ENCODE assay signal across 8 cellular contexts in the genomic region with DNA sequence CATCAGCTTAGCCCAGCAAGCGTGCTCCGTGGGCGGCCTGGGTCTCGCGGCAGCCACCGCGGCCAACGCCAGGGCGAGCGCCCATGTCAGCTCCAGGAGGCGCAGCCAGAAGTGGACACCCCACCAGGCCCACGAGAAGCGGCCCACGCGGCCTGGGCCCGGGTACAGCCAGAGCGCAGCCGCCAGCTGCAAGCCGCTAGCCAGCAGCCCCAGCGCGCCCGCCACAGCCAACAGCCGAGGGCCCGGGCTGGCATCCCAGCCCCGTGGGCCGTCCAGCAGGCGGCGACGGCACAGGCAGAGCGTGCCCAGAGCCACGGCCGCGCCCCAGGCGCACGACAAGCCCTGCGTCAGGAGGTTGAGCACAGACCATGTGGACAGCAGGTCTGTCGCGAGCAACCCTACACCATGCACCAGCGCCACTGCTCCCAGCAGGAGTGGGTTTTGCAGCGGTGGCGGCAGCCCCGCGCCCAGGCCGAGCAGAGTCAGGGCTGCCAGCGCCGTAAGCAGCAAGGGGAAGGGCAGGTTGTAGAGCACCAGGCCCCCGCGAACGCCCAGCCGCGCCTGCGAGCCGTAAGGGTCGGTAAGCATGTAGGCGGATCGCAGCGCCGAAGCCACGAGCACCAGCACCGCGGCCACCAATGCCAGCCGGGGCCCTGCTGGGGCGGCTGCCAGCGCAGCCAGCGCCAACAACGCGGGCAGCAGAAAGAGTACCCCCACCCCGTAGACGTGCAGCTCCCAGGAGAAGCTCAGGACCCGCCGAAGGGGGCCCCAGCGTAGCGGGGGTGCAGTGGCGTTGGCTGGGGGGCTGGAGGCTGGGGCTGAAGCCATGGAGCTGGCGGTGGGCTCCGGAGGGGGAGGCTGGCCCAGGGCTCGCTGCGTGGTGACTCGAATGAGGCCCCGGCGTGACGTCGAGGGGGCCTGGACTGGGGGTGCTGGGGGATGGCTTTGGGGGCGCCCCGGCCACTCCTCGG. TPM values are rescaled to one million over a fixed set of nuclear protein-coding genes. Genes with fewer than 3 reads are reported as not detected.
A peak's percentile ranks its signal among the peaks of the same experiment; 100 is the strongest.
DNase-seq lines count a peak whose midpoint lies in the region; ATAC-seq and TF ChIP-seq lines count a peak whose summit lies in the region.

No MANE protein-coding gene starts in this region.

- TF ChIP-seq CTCF in fibroblast of the aortic adventitia (IDR thresholded peaks at IDR 0.05; ENCODE audit: insufficient read depth, low read length): peak; percentile 42
- TF ChIP-seq CTCF in nephron progenitor cell (IDR thresholded peaks at IDR 0.05): no peak

- in situ Hi-C loops in GM23248 (cut with MboI): no loop called here

- H3K27ac Mint-ChIP-seq in nephron progenitor cell: no peak overlapping the region

- H2AFZ ChIP-seq in GM23248: peak overlapping the region; percentile 73

- H3K9me3 ChIP-seq in GM23248 (ENCODE audit: low read depth): no peaks in the 10 kb centered on the region

- H3K4me2 ChIP-seq in GM23248 (ENCODE audit: unreplicated experiment): peak overlapping the region; percentile 87

- H3K9me3 Mint-ChIP-seq in nephron progenitor cell: no peaks in the 10 kb centered on the region

- H3K4me3 ChIP-seq in GM23248 (peak overlapping the region; percentile 67), fibroblast of the aortic adventitia (ENCODE audit: low read depth, low read length) (peak overlapping the region; percentile 72)

- WGBS in GM23248 (ENCODE audit: low coverage in 1 of 2, low lambda C conversion rate in 2 of 2, missing lambda C conversion rate in 2 of 2), 2 experiments: 5 to 16% methylated on average over 74 of the region's 86 CpGs

- peaks cover 2% of the 10 kb centered on the region for H3K36me3 Mint-ChIP-seq in nephron progenitor cell (ENCODE audit: low read depth)

- ATAC-seq in HG03521 (IDR thresholded peaks at IDR 0.05; ENCODE audit: unreplicated experiment) (no peak), HG03439 (IDR thresholded peaks at IDR 0.05; ENCODE audit: unreplicated experiment) (no peak)

- DNase-seq in GM23248 (peak; percentile 92), RPMI7951 (ENCODE audit: low read depth) (peak; percentile 88), fibroblast of the aortic adventitia (ENCODE audit: low read depth) (peak; percentile 50), nephron progenitor cell (peak; percentile 58), NCI-H2196 treated with DMSO at 0.1 percent for 48 hours (lab: John Stamatoyannopoulos, UW; ENCODE audit: unreplicated experiment) (no peak)
- no peak for DNase-seq in stimulated activated CD4-positive, alpha-beta T cell treated with anti-CD3 and anti-CD28 coated beads, Interleukin-2, amount 100 ng/mL, for 48 hours

- no peaks in the 10 kb centered on the region; the same call in 1 of the 2 replicates for H3F3A ChIP-seq in GM23248 (ENCODE audit: insufficient read depth)

- no peaks in the 10 kb centered on the region for H3K4me1 ChIP-seq in GM23248 (ENCODE audit: insufficient read depth)

- no peaks in the 10 kb centered on the region for H3K79me2 ChIP-seq in GM23248 (ENCODE audit: insufficient read depth)

- H3K9me2 ChIP-seq in GM23248 (ENCODE audit: insufficient read depth): no peaks in the 10 kb centered on the region

- H3K27me3 Mint-ChIP-seq in nephron progenitor cell (ENCODE audit: low read depth, poor library complexity): peaks cover 3% of the 10 kb centered on the region

- peak overlapping the region; percentile 71 for H3K9ac ChIP-seq in GM23248

- no peaks in the 10 kb centered on the region for H3K27me3 ChIP-seq in GM23248 (replicated peaks; ENCODE audit: insufficient read depth)

- H3K36me3 ChIP-seq in GM23248 (ENCODE audit: low read depth): no peaks in the 10 kb centered on the region

- H4K20me1 ChIP-seq in GM23248 (ENCODE audit: insufficient read depth): no peaks in the 10 kb centered on the region

- H3K4me1 Mint-ChIP-seq in nephron progenitor cell: peaks cover 15% of the 10 kb centered on the region

- H3K4me3 Mint-ChIP-seq in nephron progenitor cell: peak overlapping the region; percentile 47

- peak overlapping the region; percentile 34 for H3K27ac ChIP-seq in GM23248

RNA-seq across cellular contexts. Expression of gene PRRT3, which starts 4.9 kb away (rescaled TPM):
- 2.9 and 7.5 TPM in 2 replicates for total RNA-seq in GM23248 (2014; rRNA removed; shearing (Covaris generic))
- 4.3 and 4.5 TPM in 2 replicates for polyA plus RNA-seq in GM23248 (2016; fragmentation: Nextera tagmentation; extraction: Ambion mirVana)
- 0.98 and 1.2 TPM in 2 replicates for total RNA-seq in RPMI7951 (2014; rRNA removed; shearing (Covaris generic))
- total RNA-seq in fibroblast of the aortic adventitia (ENCODE audit: low replicate concordance): 4.2 and 5.5 TPM in 2 replicates

RNA-seq across cellular contexts. Expression of gene CRELD1, which starts 13.7 kb away (rescaled TPM):
- 18.2 and 29.5 TPM in 2 replicates for total RNA-seq in GM23248 (2014; rRNA removed; shearing (Covaris generic))
- 19.2 and 19.9 TPM in 2 replicates for polyA plus RNA-seq in GM23248 (2016; fragmentation: Nextera tagmentation; extraction: Ambion mirVana)
- total RNA-seq in RPMI7951 (2014; rRNA removed; shearing (Covaris generic)): 32.1 and 38.9 TPM in 2 replicates
- total RNA-seq in fibroblast of the aortic adventitia (ENCODE audit: low replicate concordance): 7.2 and 13.2 TPM in 2 replicates

RNA-seq across cellular contexts. Expression of gene IL17RC, which starts 30.4 kb away (rescaled TPM):
- 41.8 and 49.4 TPM in 2 replicates for total RNA-seq in GM23248 (2014; rRNA removed; shearing (Covaris generic))
- polyA plus RNA-seq in GM23248 (2016; fragmentation: Nextera tagmentation; extraction: Ambion mirVana): 20.5 and 25.3 TPM in 2 replicates
- 23.2 and 25.8 TPM in 2 replicates for total RNA-seq in RPMI7951 (2014; rRNA removed; shearing (Covaris generic))
- 47.9 and 52.2 TPM in 2 replicates for total RNA-seq in fibroblast of the aortic adventitia (ENCODE audit: low replicate concordance)

RNA-seq across cellular contexts. Expression of gene EMC3, which starts 39.3 kb away (rescaled TPM):
- 44.3 and 130 TPM in 2 replicates for total RNA-seq in GM23248 (2014; rRNA removed; shearing (Covaris generic))
- polyA plus RNA-seq in GM23248 (2016; fragmentation: Nextera tagmentation; extraction: Ambion mirVana): 139 and 154 TPM in 2 replicates
- total RNA-seq in RPMI7951 (2014; rRNA removed; shearing (Covaris generic)): 56.0 and 59.1 TPM in 2 replicates
- total RNA-seq in fibroblast of the aortic adventitia (ENCODE audit: low replicate concordance): 17.9 and 59.7 TPM in 2 replicates

RNA-seq across cellular contexts. Expression of gene IL17RE, which starts 44.7 kb away (rescaled TPM):
- 0.51 and 5.5 TPM in 2 replicates for total RNA-seq in GM23248 (2014; rRNA removed; shearing (Covaris generic))
- polyA plus RNA-seq in GM23248 (2016; fragmentation: Nextera tagmentation; extraction: Ambion mirVana): 0.24 and 0.27 TPM in 2 replicates
- total RNA-seq in RPMI7951 (2014; rRNA removed; shearing (Covaris generic)): not detected in 2 replicates
- 1.5 and 3.1 TPM in 2 replicates for total RNA-seq in fibroblast of the aortic adventitia (ENCODE audit: low replicate concordance)

Comparison
In these comparisons a context has a peak if more than half of its experiments do, and no peak if none do; other contexts are left out.
1. DNase-seq: peak in GM23248 (single experiment), RPMI7951 (single experiment), fibroblast of the aortic adventitia (single experiment) and nephron progenitor cell (single experiment); none in stimulated activated CD4-positive, alpha-beta T cell treated with anti-CD3 and anti-CD28 coated beads, Interleukin-2, amount 100 ng/mL, for 48 hours (0 of 2) and NCI-H2196 treated with DMSO at 0.1 percent for 48 hours (single experiment).